In the genomic region with DNA sequence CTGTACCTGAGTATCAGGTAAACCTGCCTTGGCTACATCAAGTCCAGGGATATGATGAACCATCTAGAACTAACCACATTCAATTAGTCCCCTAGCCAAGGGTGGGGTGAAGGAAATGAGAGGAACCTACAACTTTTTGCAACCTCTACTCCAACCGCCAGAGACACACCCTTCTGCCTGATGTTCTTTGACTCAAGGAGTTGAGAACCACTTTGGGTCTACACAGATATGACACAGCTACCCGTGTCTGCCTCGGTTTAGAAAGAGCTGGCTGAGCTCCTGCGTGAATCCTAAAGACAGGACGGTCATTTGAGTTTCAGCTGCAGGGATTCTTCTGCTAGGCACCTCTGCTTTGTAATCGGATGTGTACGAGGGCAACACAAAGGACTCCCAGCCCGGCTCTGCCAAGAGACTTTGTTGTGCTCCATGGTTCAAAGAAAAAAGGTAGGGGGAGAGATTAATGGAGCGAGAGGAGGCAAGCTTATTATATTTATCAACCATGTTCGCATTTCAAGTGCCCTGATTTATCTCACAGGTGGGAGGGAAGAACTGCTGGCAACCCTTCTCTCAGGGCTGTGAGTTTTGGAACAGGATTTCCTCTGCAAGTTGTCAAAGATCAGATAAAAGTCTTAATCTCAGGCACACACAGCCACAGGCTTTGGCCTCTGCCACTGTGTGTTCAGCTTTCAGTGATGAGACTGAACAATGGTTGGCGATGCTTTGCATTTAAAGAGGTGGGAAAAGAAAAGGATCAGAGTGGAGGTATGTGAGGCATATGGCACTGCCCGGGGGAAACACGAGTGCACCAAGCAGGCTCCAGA, we compare ENCODE assay signal across 11 cellular contexts. TPM values are rescaled to one million over a fixed set of nuclear protein-coding genes. Genes with fewer than 3 reads are reported as not detected.
DNase-seq lines count a peak whose midpoint lies in the region; ATAC-seq, FAIRE-seq and TF ChIP-seq lines count a peak whose summit lies in the region.
"Had no signal": no experiment of that assay in that cellular context is flagged by ENCODE, and none has a peak within 500 bp of the region (broad histone marks: within the 10 kb centered on the region; RNA-seq: fewer than 3 reads in every experiment).

No MANE protein-coding gene starts in this region.

- no peaks in the 10 kb centered on the region for H4K20me1 ChIP-seq in endothelial cell of umbilical vein (replicated peaks; ENCODE audit: control insufficient read depth, extremely low read depth, insufficient read depth, low read length)

- POLR2A ChIA-PET in endothelial cell of umbilical vein (lab: Charles Lee): interaction anchor here (0.6 to 2.1 kb wide), 6 partner anchors 13 to 39 kb away, joined by 3 to 16 read pairs (median 4); a partner anchor contains a TSS

- peaks cover 0 to 10% of the 10 kb centered on the region in 2 experiments for H3K36me3 ChIP-seq in endothelial cell of umbilical vein (ENCODE audit: control insufficient read depth in 2 of 2, extremely low read depth in 1 of 2, insufficient read depth in 2 of 2, low read length in 2 of 2)

- H3K4me2 ChIP-seq in endothelial cell of umbilical vein (ENCODE audit: insufficient read depth, low read length): peak overlapping the region; percentile 12

- peak overlapping the region; percentile 97 for H3K27ac Mint-ChIP-seq in activated naive CD4-positive, alpha-beta T cell treated with anti-CD3 and anti-CD28 coated beads, Interleukin-2, amount 10 ng/mL, durations not matched to agents 7 days and 5 days
- peak overlapping the region; percentile 81 for H3K27ac Mint-ChIP-seq in T-helper 1 cell treated with Interleukin-12 subunit alpha and Interleukin-12 subunit beta and Interleukin-4 antibody, amounts not matched to agents 30 μg/mL and 1 μg/mL, for 36 hours
- H3K27ac Mint-ChIP-seq in stimulated activated naive B cell treated with anti-CD40 and anti-IgM and Interleukin-4, amounts not matched to agents 10 μg/mL and 1 μg/mL and 100 μg/mL, for 72 hours: peak overlapping the region; percentile 85

- in situ Hi-C loops in GM13976 (cut with MboI; ENCODE audit: low sequenced_read_pairs, unreplicated experiment): no loop called here

- no peak overlapping the region for H3K9ac ChIP-seq in endothelial cell of umbilical vein (replicated peaks; ENCODE audit: extremely low read depth, insufficient read depth, low read length)

- FAIRE-seq in endothelial cell of umbilical vein (lab: Jason Lieb, UNC): peak; percentile 87

- no peaks in the 10 kb centered on the region for H3K9me3 ChIP-seq in endothelial cell of umbilical vein (replicated peaks; ENCODE audit: control insufficient read depth, insufficient read depth, low read length)

- peaks cover 99% of the 10 kb centered on the region for H3K4me1 Mint-ChIP-seq in activated naive CD4-positive, alpha-beta T cell treated with anti-CD3 and anti-CD28 coated beads, Interleukin-2, amount 10 ng/mL, durations not matched to agents 7 days and 5 days
- H3K4me1 Mint-ChIP-seq in T-helper 1 cell treated with Interleukin-12 subunit alpha and Interleukin-12 subunit beta and Interleukin-4 antibody, amounts not matched to agents 30 μg/mL and 1 μg/mL, for 36 hours (ENCODE audit: low read depth): peaks cover 89% of the 10 kb centered on the region
- peaks cover 79 to 97% of the 10 kb centered on the region in 2 donors for H3K4me1 Mint-ChIP-seq in stimulated activated naive B cell treated with anti-CD40 and anti-IgM and Interleukin-4, amounts not matched to agents 10 μg/mL and 1 μg/mL and 100 μg/mL, for 72 hours

- H3K9me3 Mint-ChIP-seq in activated naive CD4-positive, alpha-beta T cell treated with anti-CD3 and anti-CD28 coated beads, Interleukin-2, amount 10 ng/mL, durations not matched to agents 7 days and 5 days: no peaks in the 10 kb centered on the region
- H3K9me3 Mint-ChIP-seq in T-helper 1 cell treated with Interleukin-12 subunit alpha and Interleukin-12 subunit beta and Interleukin-4 antibody, amounts not matched to agents 30 μg/mL and 1 μg/mL, for 36 hours: no peaks in the 10 kb centered on the region
- H3K9me3 Mint-ChIP-seq in stimulated activated naive B cell treated with anti-CD40 and anti-IgM and Interleukin-4, amounts not matched to agents 10 μg/mL and 1 μg/mL and 100 μg/mL, for 72 hours: no peaks in the 10 kb centered on the region

- no peak for ATAC-seq in stimulated activated naive B cell treated with anti-CD40 and anti-IgM and Interleukin-4, amounts not matched to agents 10 μg/mL and 1 μg/mL and 100 μg/mL, for 72 hours (replicated peaks)
- no peak for ATAC-seq in GM21360 (IDR thresholded peaks at IDR 0.05; ENCODE audit: unreplicated experiment)

- no peaks in the 10 kb centered on the region for H3K27me3 ChIP-seq in endothelial cell of umbilical vein (ENCODE audit: control insufficient read depth in 2 of 2, insufficient read depth in 2 of 2, low read length in 2 of 2)

- BruUV-seq in endothelial cell of umbilical vein (replicated peaks; lab: Mats Ljungman, UMichigan): no TSS peak

- CTCF ChIA-PET in activated naive CD4-positive, alpha-beta T cell treated with anti-CD3 and anti-CD28 coated beads, Interleukin-2, amount 10 ng/mL, durations not matched to agents 7 days and 5 days (lab: Charles Lee): interaction anchor here (1.0 to 4.3 kb wide), 7 partner anchors 8 to 97 kb away, joined by 3 to 14 read pairs (median 5); no protein-coding TSS in a partner anchor
- CTCF ChIA-PET in endothelial cell of umbilical vein (lab: Charles Lee): interaction anchor here (0.5 to 1.7 kb wide), 5 partner anchors 9 to 571 kb away, joined by 3 to 11 read pairs (median 4); no protein-coding TSS in a partner anchor

- peak; percentile 64 for DNase-seq in activated naive CD4-positive, alpha-beta T cell treated with anti-CD3 and anti-CD28 coated beads, Interleukin-2, amount 10 ng/mL, durations not matched to agents 7 days and 5 days
- no peak for DNase-seq in activated naive CD4-positive, alpha-beta T cell (lab: John Stamatoyannopoulos, UW)
- DNase-seq in endothelial cell of umbilical vein (ENCODE audit: low read depth, low spot score) (peak; percentile 88), GM13976 (ENCODE audit: low spot score) (no peak), NCI-H1417 (lab: John Stamatoyannopoulos, UW) (no peak)
- DNase-seq in stimulated activated naive B cell treated with anti-CD40 and anti-IgM and Interleukin-4, amounts not matched to agents 10 μg/mL and 1 μg/mL and 100 μg/mL, for 72 hours: no peak
- DNase-seq: AML-193, cortex of kidney, mesendoderm had no signal

- TF ChIP-seq CTCF in endothelial cell of umbilical vein (IDR thresholded peaks at IDR 0.05; ENCODE audit: extremely low read depth in 1 of 2, insufficient read depth in 1 of 2, low read depth in 1 of 2, low read length in 2 of 2) (no peak), GM13976 (IDR thresholded peaks at IDR 0.05; ENCODE audit: borderline replicate concordance, control extremely low read depth, extremely low read depth, insufficient read depth, missing control alignments) (no peak)

- peak overlapping the region; percentile 73 for H3K4me3 Mint-ChIP-seq in activated naive CD4-positive, alpha-beta T cell treated with anti-CD3 and anti-CD28 coated beads, Interleukin-2, amount 10 ng/mL, durations not matched to agents 7 days and 5 days
- peak overlapping the region; percentile 78 for H3K4me3 Mint-ChIP-seq in T-helper 1 cell treated with Interleukin-12 subunit alpha and Interleukin-12 subunit beta and Interleukin-4 antibody, amounts not matched to agents 30 μg/mL and 1 μg/mL, for 36 hours
- peak overlapping the region in 1 of 2 donors; percentile 17 for H3K4me3 Mint-ChIP-seq in stimulated activated naive B cell treated with anti-CD40 and anti-IgM and Interleukin-4, amounts not matched to agents 10 μg/mL and 1 μg/mL and 100 μg/mL, for 72 hours

- H3K9me1 ChIP-seq in endothelial cell of umbilical vein (replicated peaks; ENCODE audit: control insufficient read depth, extremely low read depth, insufficient read depth, low read length): no peaks in the 10 kb centered on the region

- intact Hi-C loops in endothelial cell of umbilical vein (cut with micrococcal nuclease): loop anchor here (1.0 kb wide), 2 partner anchors 9 to 20 kb away; no protein-coding TSS in a partner anchor

- peak; percentile 11 for TF ChIP-seq POLR2A in endothelial cell of umbilical vein (IDR thresholded peaks at IDR 0.05; ENCODE audit: low read depth, low read length)

- H3K27me3 Mint-ChIP-seq in activated naive CD4-positive, alpha-beta T cell treated with anti-CD3 and anti-CD28 coated beads, Interleukin-2, amount 10 ng/mL, durations not matched to agents 7 days and 5 days: no peaks in the 10 kb centered on the region
- no peaks in the 10 kb centered on the region for H3K27me3 Mint-ChIP-seq in T-helper 1 cell treated with Interleukin-12 subunit alpha and Interleukin-12 subunit beta and Interleukin-4 antibody, amounts not matched to agents 30 μg/mL and 1 μg/mL, for 36 hours (ENCODE audit: low read depth)
- H3K27me3 Mint-ChIP-seq in stimulated activated naive B cell treated with anti-CD40 and anti-IgM and Interleukin-4, amounts not matched to agents 10 μg/mL and 1 μg/mL and 100 μg/mL, for 72 hours: no peaks in the 10 kb centered on the region

- dilution Hi-C loops in endothelial cell of umbilical vein (cut with MboI; ENCODE audit: extremely low pct_ligation_motif_present, low sequenced_read_pairs): no loop called here

- H2AFZ ChIP-seq in endothelial cell of umbilical vein (ENCODE audit: low read depth, low read length): no peak overlapping the region

- H3K4me1 ChIP-seq in endothelial cell of umbilical vein (ENCODE audit: control insufficient read depth, extremely low read depth, insufficient read depth, low read length): peaks cover 71% of the 10 kb centered on the region

- H3K27ac ChIP-seq in endothelial cell of umbilical vein (ENCODE audit: insufficient read depth, low read depth, low read length): peak overlapping the region; percentile 44

- peaks cover 98% of the 10 kb centered on the region for H3K79me2 ChIP-seq in endothelial cell of umbilical vein (ENCODE audit: control insufficient read depth, insufficient read depth, low read length)

- H3K4me3 ChIP-seq in endothelial cell of umbilical vein (replicated peaks in 1 of 3; ENCODE audit: insufficient read depth in 1 of 3, low read depth in 1 of 3, low read length in 3 of 3): no peak overlapping the region

- H3K36me3 Mint-ChIP-seq in activated naive CD4-positive, alpha-beta T cell treated with anti-CD3 and anti-CD28 coated beads, Interleukin-2, amount 10 ng/mL, durations not matched to agents 7 days and 5 days: peaks cover 62% of the 10 kb centered on the region
- peaks cover 22% of the 10 kb centered on the region for H3K36me3 Mint-ChIP-seq in T-helper 1 cell treated with Interleukin-12 subunit alpha and Interleukin-12 subunit beta and Interleukin-4 antibody, amounts not matched to agents 30 μg/mL and 1 μg/mL, for 36 hours (ENCODE audit: low read depth)
- H3K36me3 Mint-ChIP-seq in stimulated activated naive B cell treated with anti-CD40 and anti-IgM and Interleukin-4, amounts not matched to agents 10 μg/mL and 1 μg/mL and 100 μg/mL, for 72 hours: peaks cover 7 to 28% of the 10 kb centered on the region in 2 donors

RNA-seq across cellular contexts. Expression of a gene that starts 35.1 kb away (rescaled TPM):
- total RNA-seq in endothelial cell of umbilical vein: 132 and 134 TPM in 2 replicates
- 163 and 210 TPM in 2 replicates for polyA plus RNA-seq in endothelial cell of umbilical vein
- 124 and 153 TPM in 2 replicates for polyA plus RNA-seq in endothelial cell of umbilical vein (2011; cell fraction: cytosol; rRNA removed)
- 147 and 172 TPM in 2 replicates for polyA plus RNA-seq in endothelial cell of umbilical vein (2011; cell fraction: nucleus; rRNA removed)
- polyA plus RNA-seq in endothelial cell of umbilical vein (2012): 97.4 and 114 TPM in 2 replicates
- 460 and 576 TPM in 2 replicates for polyA minus RNA-seq in endothelial cell of umbilical vein
- polyA minus RNA-seq in endothelial cell of umbilical vein (2011; cell fraction: cytosol; rRNA and poly(A)+ RNA removed): not detected
- polyA minus RNA-seq in endothelial cell of umbilical vein (2011; cell fraction: nucleus; rRNA and poly(A)+ RNA removed): 141 and 197 TPM in 2 replicates

Comparison
In these comparisons a context has a peak if more than half of its experiments do, and no peak if none do; other contexts are left out.
1. DNase-seq: peak in activated naive CD4-positive, alpha-beta T cell treated with anti-CD3 and anti-CD28 coated beads, Interleukin-2, amount 10 ng/mL, durations not matched to agents 7 days and 5 days (single experiment) and endothelial cell of umbilical vein (single experiment); none in activated naive CD4-positive, alpha-beta T cell (0 of 4), stimulated activated naive B cell treated with anti-CD40 and anti-IgM and Interleukin-4, amounts not matched to agents 10 μg/mL and 1 μg/mL and 100 μg/mL, for 72 hours (single experiment), GM13976 (single experiment) and NCI-H1417 (0 of 3).
2. Peak in every context shown above with its lines, with median percentiles within 50 percentile points of each other: H3K27ac Mint-ChIP-seq.